1 cellular context compared by ENCODE assay signal in the genomic region with DNA sequence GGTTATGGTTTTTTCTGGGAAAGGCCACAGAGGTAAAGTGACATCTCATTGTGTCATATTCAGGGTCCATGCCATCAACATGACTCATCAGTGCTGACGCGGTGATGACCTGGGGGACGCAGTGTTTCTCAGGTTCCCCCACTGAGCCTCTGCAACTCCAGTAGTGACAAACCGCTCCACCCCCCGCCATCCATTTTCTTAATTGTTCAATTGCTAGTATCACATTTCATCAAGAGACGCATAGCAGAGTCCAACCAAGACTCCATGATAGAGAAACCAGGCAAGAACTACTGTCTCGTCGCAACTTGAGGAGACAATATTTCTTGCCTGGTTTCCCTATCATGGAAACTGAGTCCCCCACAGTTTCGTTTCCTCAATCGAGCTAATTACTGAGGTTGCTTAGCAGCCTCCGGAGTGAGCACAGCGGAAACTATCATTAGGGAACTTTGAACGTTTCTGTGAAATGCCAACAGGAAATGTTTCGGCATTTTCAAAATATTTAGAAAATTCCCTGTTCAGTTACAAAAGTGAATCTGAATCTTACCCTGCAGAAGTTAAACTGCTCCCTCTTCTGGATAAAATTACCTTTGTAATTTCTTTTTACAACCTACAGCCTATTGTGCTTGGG.
A peak's percentile ranks its signal among the peaks of the same experiment; 100 is the strongest.
TF ChIP-seq lines count a peak whose summit lies in the region.

No MANE protein-coding gene starts in this region.

TF ChIP-seq in K562, 482 proteins besides CTCF, POLR2A, EP300 and RAD21 (continued from another document and continues in another):
- TF ChIP-seq SMC3 (conservative IDR thresholded peaks at IDR 0.05; ENCODE audit: insufficient read depth, low read depth, low read length) (no peak), ZNF174 (CRISPR knock-in tag; IDR thresholded peaks at IDR 0.05) (no peak), HDAC8 (tag; IDR thresholded peaks at IDR 0.05) (no peak), HIVEP1 (CRISPR knock-in tag; IDR thresholded peaks at IDR 0.05) (no peak), ZNF766 (CRISPR knock-in tag; conservative IDR thresholded peaks at IDR 0.05) (0 out of 2 replicates have a peak, but pooled peaks have one; percentile 23), LEF1 (IDR thresholded peaks at IDR 0.05) (0 out of 2 replicates have a peak, but pooled peaks have one; percentile 34), MEF2D (tag; conservative IDR thresholded peaks at IDR 0.05; ENCODE audit: low read depth) (peak; percentile 57; the same call in 1 of the 2 replicates), CREB1 (IDR thresholded peaks at IDR 0.05) (peak; percentile 98), CREB1 (CRISPR knock-in tag; IDR thresholded peaks at IDR 0.05) (peak; percentile 87), MYC (IDR thresholded peaks at IDR 0.05; ENCODE audit: low read depth, low read length) (no peak), MYC (CRISPR knock-in tag; IDR thresholded peaks at IDR 0.05; ENCODE audit: borderline replicate concordance, low read depth) (no peak), CBX2 (IDR thresholded peaks at IDR 0.05; ENCODE audit: insufficient read depth, low read length, poor library complexity, severe bottlenecking) (no peak), TRIM24 (IDR thresholded peaks at IDR 0.05) (peak; percentile 28 to 51; a peak in 3 of 4 replicates), ZNF445 (CRISPR knock-in tag; IDR thresholded peaks at IDR 0.05; ENCODE audit: low read depth) (peak; percentile 30; the same call in 1 of the 2 replicates), NFXL1 (CRISPR knock-in tag; IDR thresholded peaks at IDR 0.05) (peak; percentile 78; the same call in 1 of the 2 replicates), SOX6 (IDR thresholded peaks at IDR 0.05) (peak; percentile 74), SMAD4 (CRISPR knock-in tag; conservative IDR thresholded peaks at IDR 0.05) (peak; percentile 70), U2AF1 (optimal IDR thresholded peaks at IDR 0.05; ENCODE audit: low read depth, low read length) (no peak), ZNF444 (CRISPR knock-in tag; IDR thresholded peaks at IDR 0.05) (0 out of 2 replicates have a peak, but pooled peaks have one; percentile 24), JUNB (CRISPR knock-in tag; conservative IDR thresholded peaks at IDR 0.05) (peak; percentile 82), SMAD1 (IDR thresholded peaks at IDR 0.05; ENCODE audit: low read depth, low read length, partially characterized antibody) (no peak), TBL1XR1 (IDR thresholded peaks at IDR 0.05; ENCODE audit: low read length in 2 of 2) (peak; percentile 17 to 92; a peak in 2 of 4 replicates), XRCC3 (IDR thresholded peaks at IDR 0.05) (no peak), IFI16 (CRISPR knock-in tag; IDR thresholded peaks at IDR 0.05) (0 out of 2 replicates have a peak, but pooled peaks have one; percentile 14), ARID1B (IDR thresholded peaks at IDR 0.05) (peak; percentile 76)
- TF ChIP-seq, protein P1, sequence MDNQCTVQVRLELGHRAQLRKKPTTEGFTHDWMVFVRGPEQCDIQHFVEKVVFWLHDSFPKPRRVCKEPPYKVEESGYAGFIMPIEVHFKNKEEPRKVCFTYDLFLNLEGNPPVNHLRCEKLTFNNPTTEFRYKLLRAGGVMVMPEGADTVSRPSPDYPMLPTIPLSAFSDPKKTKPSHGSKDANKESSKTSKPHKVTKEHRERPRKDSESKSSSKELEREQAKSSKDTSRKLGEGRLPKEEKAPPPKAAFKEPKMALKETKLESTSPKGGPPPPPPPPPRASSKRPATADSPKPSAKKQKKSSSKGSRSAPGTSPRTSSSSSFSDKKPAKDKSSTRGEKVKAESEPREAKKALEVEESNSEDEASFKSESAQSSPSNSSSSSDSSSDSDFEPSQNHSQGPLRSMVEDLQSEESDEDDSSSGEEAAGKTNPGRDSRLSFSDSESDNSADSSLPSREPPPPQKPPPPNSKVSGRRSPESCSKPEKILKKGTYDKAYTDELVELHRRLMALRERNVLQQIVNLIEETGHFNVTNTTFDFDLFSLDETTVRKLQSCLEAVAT (IDR thresholded peaks at IDR 0.05) = 0 out of 4 replicates have a peak, but pooled peaks of 1 of the 2 experiments have one; percentile 21
- TF ChIP-seq, protein P2, sequence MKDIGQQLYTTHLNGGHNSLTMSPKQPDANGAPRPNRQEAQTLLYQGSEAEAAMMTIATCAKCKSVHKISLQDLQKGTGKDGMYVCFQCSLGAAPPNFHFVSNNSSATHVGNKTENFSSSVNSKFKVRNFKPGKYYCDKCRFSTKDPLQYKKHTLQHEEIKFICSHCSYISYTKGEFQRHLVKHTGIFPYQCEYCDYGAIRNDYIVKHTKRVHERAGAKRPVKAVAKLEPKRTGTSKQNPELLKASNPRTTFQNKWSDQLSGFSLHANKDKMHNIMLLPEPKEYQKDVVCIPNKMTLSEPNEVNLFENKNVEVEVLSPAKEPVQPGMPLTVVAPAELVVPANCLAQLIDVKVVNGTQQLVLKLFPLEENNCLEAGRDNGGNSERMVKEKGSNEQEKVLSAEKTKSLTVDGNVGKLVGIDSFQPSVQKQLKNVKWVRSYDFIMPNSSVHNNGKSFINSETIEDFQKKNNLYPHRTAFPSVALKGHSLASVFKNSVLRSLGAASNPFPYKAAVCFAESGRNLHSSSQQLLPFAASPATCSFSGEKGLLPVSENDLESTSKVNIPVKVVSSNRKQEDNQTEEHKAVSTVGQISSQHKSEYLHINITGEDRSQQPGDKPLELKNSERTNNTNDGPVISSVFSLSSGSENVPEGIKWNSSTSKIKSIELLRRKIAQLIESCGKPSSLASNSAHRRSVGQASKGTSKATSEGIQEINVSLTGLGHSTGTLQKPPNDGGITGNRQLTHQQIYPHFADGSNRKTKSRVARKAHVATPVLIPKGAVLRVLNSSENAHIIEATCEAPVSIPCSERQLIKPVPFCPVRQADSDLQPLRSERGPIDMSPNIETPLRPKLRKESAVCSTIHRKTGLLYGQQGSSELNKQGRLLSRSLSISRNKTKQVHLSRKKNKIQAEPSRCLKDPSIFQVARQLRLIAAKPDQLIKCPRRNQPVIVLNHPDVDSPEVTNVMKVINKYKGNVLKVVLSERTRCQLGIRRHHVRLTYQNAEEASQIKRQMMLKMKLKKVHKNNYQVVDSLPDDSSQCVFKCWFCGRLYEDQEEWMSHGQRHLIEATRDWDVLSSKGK (CRISPR knock-in tag; IDR thresholded peaks at IDR 0.05) = no peak
- TF ChIP-seq, protein P3, sequence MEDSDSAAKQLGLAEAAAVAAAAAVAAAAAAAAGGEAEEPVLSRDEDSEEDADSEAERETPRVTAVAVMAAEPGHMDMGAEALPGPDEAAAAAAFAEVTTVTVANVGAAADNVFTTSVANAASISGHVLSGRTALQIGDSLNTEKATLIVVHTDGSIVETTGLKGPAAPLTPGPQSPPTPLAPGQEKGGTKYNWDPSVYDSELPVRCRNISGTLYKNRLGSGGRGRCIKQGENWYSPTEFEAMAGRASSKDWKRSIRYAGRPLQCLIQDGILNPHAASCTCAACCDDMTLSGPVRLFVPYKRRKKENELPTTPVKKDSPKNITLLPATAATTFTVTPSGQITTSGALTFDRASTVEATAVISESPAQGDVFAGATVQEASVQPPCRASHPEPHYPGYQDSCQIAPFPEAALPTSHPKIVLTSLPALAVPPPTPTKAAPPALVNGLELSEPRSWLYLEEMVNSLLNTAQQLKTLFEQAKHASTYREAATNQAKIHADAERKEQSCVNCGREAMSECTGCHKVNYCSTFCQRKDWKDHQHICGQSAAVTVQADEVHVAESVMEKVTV (CRISPR knock-in tag; IDR thresholded peaks at IDR 0.05) = 0 out of 2 replicates have a peak, but pooled peaks have one; percentile 5
- TF ChIP-seq, protein P4, sequence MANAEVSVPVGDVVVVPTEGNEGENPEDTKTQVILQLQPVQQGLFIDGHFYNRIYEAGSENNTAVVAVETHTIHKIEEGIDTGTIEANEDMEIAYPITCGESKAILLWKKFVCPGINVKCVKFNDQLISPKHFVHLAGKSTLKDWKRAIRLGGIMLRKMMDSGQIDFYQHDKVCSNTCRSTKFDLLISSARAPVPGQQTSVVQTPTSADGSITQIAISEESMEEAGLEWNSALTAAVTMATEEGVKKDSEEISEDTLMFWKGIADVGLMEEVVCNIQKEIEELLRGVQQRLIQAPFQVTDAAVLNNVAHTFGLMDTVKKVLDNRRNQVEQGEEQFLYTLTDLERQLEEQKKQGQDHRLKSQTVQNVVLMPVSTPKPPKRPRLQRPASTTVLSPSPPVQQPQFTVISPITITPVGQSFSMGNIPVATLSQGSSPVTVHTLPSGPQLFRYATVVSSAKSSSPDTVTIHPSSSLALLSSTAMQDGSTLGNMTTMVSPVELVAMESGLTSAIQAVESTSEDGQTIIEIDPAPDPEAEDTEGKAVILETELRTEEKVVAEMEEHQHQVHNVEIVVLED (CRISPR knock-in tag; IDR thresholded peaks at IDR 0.05) = 0 out of 2 replicates have a peak, but pooled peaks have one; percentile 12
- TF ChIP-seq, protein P5, sequence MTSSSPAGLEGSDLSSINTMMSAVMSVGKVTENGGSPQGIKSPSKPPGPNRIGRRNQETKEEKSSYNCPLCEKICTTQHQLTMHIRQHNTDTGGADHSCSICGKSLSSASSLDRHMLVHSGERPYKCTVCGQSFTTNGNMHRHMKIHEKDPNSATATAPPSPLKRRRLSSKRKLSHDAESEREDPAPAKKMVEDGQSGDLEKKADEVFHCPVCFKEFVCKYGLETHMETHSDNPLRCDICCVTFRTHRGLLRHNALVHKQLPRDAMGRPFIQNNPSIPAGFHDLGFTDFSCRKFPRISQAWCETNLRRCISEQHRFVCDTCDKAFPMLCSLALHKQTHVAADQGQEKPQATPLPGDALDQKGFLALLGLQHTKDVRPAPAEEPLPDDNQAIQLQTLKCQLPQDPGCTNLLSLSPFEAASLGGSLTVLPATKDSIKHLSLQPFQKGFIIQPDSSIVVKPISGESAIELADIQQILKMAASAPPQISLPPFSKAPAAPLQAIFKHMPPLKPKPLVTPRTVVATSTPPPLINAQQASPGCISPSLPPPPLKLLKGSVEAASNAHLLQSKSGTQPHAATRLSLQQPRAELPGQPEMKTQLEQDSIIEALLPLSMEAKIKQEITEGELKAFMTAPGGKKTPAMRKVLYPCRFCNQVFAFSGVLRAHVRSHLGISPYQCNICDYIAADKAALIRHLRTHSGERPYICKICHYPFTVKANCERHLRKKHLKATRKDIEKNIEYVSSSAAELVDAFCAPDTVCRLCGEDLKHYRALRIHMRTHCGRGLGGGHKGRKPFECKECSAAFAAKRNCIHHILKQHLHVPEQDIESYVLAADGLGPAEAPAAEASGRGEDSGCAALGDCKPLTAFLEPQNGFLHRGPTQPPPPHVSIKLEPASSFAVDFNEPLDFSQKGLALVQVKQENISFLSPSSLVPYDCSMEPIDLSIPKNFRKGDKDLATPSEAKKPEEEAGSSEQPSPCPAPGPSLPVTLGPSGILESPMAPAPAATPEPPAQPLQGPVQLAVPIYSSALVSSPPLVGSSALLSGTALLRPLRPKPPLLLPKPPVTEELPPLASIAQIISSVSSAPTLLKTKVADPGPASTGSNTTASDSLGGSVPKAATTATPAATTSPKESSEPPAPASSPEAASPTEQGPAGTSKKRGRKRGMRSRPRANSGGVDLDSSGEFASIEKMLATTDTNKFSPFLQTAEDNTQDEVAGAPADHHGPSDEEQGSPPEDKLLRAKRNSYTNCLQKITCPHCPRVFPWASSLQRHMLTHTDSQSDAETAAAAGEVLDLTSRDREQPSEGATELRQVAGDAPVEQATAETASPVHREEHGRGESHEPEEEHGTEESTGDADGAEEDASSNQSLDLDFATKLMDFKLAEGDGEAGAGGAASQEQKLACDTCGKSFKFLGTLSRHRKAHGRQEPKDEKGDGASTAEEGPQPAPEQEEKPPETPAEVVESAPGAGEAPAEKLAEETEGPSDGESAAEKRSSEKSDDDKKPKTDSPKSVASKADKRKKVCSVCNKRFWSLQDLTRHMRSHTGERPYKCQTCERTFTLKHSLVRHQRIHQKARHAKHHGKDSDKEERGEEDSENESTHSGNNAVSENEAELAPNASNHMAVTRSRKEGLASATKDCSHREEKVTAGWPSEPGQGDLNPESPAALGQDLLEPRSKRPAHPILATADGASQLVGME (CRISPR knock-in tag; IDR thresholded peaks at IDR 0.05) = no peak
- TF ChIP-seq, protein P6, sequence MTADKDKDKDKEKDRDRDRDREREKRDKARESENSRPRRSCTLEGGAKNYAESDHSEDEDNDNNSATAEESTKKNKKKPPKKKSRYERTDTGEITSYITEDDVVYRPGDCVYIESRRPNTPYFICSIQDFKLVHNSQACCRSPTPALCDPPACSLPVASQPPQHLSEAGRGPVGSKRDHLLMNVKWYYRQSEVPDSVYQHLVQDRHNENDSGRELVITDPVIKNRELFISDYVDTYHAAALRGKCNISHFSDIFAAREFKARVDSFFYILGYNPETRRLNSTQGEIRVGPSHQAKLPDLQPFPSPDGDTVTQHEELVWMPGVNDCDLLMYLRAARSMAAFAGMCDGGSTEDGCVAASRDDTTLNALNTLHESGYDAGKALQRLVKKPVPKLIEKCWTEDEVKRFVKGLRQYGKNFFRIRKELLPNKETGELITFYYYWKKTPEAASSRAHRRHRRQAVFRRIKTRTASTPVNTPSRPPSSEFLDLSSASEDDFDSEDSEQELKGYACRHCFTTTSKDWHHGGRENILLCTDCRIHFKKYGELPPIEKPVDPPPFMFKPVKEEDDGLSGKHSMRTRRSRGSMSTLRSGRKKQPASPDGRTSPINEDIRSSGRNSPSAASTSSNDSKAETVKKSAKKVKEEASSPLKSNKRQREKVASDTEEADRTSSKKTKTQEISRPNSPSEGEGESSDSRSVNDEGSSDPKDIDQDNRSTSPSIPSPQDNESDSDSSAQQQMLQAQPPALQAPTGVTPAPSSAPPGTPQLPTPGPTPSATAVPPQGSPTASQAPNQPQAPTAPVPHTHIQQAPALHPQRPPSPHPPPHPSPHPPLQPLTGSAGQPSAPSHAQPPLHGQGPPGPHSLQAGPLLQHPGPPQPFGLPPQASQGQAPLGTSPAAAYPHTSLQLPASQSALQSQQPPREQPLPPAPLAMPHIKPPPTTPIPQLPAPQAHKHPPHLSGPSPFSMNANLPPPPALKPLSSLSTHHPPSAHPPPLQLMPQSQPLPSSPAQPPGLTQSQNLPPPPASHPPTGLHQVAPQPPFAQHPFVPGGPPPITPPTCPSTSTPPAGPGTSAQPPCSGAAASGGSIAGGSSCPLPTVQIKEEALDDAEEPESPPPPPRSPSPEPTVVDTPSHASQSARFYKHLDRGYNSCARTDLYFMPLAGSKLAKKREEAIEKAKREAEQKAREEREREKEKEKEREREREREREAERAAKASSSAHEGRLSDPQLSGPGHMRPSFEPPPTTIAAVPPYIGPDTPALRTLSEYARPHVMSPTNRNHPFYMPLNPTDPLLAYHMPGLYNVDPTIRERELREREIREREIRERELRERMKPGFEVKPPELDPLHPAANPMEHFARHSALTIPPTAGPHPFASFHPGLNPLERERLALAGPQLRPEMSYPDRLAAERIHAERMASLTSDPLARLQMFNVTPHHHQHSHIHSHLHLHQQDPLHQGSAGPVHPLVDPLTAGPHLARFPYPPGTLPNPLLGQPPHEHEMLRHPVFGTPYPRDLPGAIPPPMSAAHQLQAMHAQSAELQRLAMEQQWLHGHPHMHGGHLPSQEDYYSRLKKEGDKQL (CRISPR knock-in tag; IDR thresholded peaks at IDR 0.05; ENCODE audit: borderline replicate concordance) = no peak
